ENCODE assay signal across 1 cellular context in the genomic region with DNA sequence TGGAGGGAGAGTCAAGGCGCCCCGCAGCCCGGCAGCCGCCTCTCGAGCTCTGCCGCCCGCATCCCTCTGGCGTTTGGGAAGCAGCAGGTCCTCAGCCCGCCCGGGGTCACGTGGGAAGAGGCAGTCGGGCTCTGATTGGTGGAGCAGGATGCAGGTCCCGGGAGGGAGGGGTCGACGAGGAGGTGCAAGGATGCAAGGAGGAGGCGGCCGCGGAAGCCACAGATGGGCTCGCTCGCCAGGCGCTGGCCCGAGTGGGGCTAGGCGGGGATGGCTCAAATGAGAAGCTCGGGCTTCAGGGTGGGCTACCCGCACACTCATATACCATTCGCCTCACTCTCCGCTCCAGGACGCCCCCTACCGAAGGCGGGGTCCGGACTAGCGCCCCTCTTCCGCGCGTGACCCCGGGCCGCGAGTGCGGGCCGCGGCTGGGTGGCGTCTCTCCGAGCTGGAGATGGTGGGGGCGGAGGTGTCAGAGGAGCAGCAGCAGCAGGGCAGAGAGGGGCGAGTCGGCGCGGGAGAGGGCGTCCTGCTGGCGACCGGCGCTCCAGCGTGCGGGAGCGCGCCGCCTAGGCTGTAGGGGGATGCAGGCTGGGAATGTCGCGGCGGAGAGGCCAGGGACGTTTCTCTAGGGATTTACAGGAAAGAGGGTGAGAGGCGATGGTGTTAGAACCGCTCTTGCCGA.
TF ChIP-seq lines count a peak whose summit lies in the region.

A gene with protein sequence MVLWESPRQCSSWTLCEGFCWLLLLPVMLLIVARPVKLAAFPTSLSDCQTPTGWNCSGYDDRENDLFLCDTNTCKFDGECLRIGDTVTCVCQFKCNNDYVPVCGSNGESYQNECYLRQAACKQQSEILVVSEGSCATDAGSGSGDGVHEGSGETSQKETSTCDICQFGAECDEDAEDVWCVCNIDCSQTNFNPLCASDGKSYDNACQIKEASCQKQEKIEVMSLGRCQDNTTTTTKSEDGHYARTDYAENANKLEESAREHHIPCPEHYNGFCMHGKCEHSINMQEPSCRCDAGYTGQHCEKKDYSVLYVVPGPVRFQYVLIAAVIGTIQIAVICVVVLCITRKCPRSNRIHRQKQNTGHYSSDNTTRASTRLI (minus strand): TSS at position 68 of the 682 bp plus-strand sequence. CDS start 409 bp downstream, outside the sequence.

TF ChIP-seq in HEK293, 187 proteins besides CTCF, POLR2A, EP300 and RAD21 (continued from another document):
- TF ChIP-seq, protein P1, sequence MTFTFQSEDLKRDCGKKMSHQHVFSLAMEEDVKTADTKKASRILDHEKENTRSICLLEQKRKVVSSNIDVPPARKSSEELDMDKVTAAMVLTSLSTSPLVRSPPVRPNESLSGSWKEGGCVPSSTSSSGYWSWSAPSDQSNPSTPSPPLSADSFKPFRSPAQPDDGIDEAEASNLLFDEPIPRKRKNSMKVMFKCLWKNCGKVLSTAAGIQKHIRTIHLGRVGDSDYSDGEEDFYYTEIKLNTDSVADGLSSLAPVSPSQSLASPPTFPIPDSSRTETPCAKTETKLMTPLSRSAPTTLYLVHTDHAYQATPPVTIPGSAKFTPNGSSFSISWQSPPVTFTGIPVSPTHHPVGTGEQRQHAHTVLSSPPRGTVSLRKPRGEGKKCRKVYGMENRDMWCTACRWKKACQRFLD (tag by site-specific recombination; IDR thresholded peaks at IDR 0.05): no peak
- TF ChIP-seq ZNF785 (tag by site-specific recombination; IDR thresholded peaks at IDR 0.05) (peak; percentile 96), ZBTB48 (tag by site-specific recombination; IDR thresholded peaks at IDR 0.05) (peak; percentile 30; the same call in 1 of the 2 replicates), ZBTB7A (tag by site-specific recombination; IDR thresholded peaks at IDR 0.05; ENCODE audit: low read depth) (0 out of 2 replicates have a peak, but pooled peaks have one; percentile 9), SP3 (tag by site-specific recombination; IDR thresholded peaks at IDR 0.05) (peak; percentile 50; the same call in 1 of the 2 replicates), HOXC10 (CRISPR knock-in tag; IDR thresholded peaks at IDR 0.05) (no peak), SP2 (tag by site-specific recombination; IDR thresholded peaks at IDR 0.05) (peak; percentile 78), ZNF341 (tag by site-specific recombination; IDR thresholded peaks at IDR 0.05; ENCODE audit: low read depth) (peak; percentile 64; the same call in 1 of the 2 replicates), ZNF610 (tag by site-specific recombination; IDR thresholded peaks at IDR 0.05; ENCODE audit: borderline replicate concordance) (peak; percentile 29; the same call in 1 of the 2 replicates), KLF1 (tag by site-specific recombination; IDR thresholded peaks at IDR 0.05) (0 out of 2 replicates have a peak, but pooled peaks have one; percentile 34), ZNF76 (tag by site-specific recombination; IDR thresholded peaks at IDR 0.05; ENCODE audit: borderline replicate concordance, low read depth) (peak; percentile 63; the same call in 1 of the 2 replicates), ZNF548 (tag by site-specific recombination; IDR thresholded peaks at IDR 0.05) (peak; percentile 95), ZFHX2 (tag by site-specific recombination; conservative IDR thresholded peaks at IDR 0.05) (peak; percentile 58), ZNF48 (tag by site-specific recombination; IDR thresholded peaks at IDR 0.05) (no peak), ZEB2 (tag by site-specific recombination; IDR thresholded peaks at IDR 0.05) (peak; percentile 51; the same call in 1 of the 2 replicates), ZNF501 (tag by site-specific recombination; IDR thresholded peaks at IDR 0.05) (no peak), SCRT1 (tag by site-specific recombination; IDR thresholded peaks at IDR 0.05; ENCODE audit: borderline replicate concordance) (peak; percentile 83; the same call in 1 of the 2 replicates), ZNF394 (tag by site-specific recombination; IDR thresholded peaks at IDR 0.05; ENCODE audit: borderline replicate concordance) (peak; percentile 40; the same call in 1 of the 2 replicates), ZFP3 (tag by site-specific recombination; IDR thresholded peaks at IDR 0.05; ENCODE audit: low read depth) (no peak), ZNF112 (tag by site-specific recombination; IDR thresholded peaks at IDR 0.05) (no peak)
- TF ChIP-seq, protein P2, sequence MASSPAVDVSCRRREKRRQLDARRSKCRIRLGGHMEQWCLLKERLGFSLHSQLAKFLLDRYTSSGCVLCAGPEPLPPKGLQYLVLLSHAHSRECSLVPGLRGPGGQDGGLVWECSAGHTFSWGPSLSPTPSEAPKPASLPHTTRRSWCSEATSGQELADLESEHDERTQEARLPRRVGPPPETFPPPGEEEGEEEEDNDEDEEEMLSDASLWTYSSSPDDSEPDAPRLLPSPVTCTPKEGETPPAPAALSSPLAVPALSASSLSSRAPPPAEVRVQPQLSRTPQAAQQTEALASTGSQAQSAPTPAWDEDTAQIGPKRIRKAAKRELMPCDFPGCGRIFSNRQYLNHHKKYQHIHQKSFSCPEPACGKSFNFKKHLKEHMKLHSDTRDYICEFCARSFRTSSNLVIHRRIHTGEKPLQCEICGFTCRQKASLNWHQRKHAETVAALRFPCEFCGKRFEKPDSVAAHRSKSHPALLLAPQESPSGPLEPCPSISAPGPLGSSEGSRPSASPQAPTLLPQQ (tag by site-specific recombination; IDR thresholded peaks at IDR 0.05): peak; percentile 45; the same call in 1 of the 2 replicates
- TF ChIP-seq, protein P3, sequence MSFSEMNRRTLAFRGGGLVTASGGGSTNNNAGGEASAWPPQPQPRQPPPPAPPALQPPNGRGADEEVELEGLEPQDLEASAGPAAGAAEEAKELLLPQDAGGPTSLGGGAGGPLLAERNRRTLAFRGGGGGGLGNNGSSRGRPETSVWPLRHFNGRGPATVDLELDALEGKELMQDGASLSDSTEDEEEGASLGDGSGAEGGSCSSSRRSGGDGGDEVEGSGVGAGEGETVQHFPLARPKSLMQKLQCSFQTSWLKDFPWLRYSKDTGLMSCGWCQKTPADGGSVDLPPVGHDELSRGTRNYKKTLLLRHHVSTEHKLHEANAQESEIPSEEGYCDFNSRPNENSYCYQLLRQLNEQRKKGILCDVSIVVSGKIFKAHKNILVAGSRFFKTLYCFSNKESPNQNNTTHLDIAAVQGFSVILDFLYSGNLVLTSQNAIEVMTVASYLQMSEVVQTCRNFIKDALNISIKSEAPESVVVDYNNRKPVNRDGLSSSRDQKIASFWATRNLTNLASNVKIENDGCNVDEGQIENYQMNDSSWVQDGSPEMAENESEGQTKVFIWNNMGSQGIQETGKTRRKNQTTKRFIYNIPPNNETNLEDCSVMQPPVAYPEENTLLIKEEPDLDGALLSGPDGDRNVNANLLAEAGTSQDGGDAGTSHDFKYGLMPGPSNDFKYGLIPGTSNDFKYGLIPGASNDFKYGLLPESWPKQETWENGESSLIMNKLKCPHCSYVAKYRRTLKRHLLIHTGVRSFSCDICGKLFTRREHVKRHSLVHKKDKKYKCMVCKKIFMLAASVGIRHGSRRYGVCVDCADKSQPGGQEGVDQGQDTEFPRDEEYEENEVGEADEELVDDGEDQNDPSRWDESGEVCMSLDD (tag by site-specific recombination; IDR thresholded peaks at IDR 0.05): peak; percentile 71
- TF ChIP-seq, protein P4, sequence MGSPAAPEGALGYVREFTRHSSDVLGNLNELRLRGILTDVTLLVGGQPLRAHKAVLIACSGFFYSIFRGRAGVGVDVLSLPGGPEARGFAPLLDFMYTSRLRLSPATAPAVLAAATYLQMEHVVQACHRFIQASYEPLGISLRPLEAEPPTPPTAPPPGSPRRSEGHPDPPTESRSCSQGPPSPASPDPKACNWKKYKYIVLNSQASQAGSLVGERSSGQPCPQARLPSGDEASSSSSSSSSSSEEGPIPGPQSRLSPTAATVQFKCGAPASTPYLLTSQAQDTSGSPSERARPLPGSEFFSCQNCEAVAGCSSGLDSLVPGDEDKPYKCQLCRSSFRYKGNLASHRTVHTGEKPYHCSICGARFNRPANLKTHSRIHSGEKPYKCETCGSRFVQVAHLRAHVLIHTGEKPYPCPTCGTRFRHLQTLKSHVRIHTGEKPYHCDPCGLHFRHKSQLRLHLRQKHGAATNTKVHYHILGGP (tag by site-specific recombination; IDR thresholded peaks at IDR 0.05): no peak
- TF ChIP-seq, protein P5, sequence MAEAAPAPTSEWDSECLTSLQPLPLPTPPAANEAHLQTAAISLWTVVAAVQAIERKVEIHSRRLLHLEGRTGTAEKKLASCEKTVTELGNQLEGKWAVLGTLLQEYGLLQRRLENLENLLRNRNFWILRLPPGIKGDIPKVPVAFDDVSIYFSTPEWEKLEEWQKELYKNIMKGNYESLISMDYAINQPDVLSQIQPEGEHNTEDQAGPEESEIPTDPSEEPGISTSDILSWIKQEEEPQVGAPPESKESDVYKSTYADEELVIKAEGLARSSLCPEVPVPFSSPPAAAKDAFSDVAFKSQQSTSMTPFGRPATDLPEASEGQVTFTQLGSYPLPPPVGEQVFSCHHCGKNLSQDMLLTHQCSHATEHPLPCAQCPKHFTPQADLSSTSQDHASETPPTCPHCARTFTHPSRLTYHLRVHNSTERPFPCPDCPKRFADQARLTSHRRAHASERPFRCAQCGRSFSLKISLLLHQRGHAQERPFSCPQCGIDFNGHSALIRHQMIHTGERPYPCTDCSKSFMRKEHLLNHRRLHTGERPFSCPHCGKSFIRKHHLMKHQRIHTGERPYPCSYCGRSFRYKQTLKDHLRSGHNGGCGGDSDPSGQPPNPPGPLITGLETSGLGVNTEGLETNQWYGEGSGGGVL (tag by site-specific recombination; IDR thresholded peaks at IDR 0.05): peak; percentile 37; the same call in 1 of the 2 replicates
- TF ChIP-seq, protein P6, sequence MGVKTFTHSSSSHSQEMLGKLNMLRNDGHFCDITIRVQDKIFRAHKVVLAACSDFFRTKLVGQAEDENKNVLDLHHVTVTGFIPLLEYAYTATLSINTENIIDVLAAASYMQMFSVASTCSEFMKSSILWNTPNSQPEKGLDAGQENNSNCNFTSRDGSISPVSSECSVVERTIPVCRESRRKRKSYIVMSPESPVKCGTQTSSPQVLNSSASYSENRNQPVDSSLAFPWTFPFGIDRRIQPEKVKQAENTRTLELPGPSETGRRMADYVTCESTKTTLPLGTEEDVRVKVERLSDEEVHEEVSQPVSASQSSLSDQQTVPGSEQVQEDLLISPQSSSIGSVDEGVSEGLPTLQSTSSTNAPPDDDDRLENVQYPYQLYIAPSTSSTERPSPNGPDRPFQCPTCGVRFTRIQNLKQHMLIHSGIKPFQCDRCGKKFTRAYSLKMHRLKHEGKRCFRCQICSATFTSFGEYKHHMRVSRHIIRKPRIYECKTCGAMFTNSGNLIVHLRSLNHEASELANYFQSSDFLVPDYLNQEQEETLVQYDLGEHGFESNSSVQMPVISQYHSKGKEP (tag by site-specific recombination; IDR thresholded peaks at IDR 0.05): no peak
- TF ChIP-seq, protein P7, sequence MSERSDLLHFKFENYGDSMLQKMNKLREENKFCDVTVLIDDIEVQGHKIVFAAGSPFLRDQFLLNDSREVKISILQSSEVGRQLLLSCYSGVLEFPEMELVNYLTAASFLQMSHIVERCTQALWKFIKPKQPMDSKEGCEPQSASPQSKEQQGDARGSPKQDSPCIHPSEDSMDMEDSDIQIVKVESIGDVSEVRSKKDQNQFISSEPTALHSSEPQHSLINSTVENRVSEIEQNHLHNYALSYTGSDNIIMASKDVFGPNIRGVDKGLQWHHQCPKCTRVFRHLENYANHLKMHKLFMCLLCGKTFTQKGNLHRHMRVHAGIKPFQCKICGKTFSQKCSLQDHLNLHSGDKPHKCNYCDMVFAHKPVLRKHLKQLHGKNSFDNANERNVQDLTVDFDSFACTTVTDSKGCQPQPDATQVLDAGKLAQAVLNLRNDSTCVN (tag by site-specific recombination; optimal IDR thresholded peaks at IDR 0.05): peak; percentile 96
